ENCODE assay signal across 1 cellular context in genomic region chr5:180353963-180354574, GRCh38.
TF ChIP-seq lines count a peak whose summit lies in the region.

No MANE protein-coding gene starts in this region.

TF ChIP-seq in IMR-90, 13 proteins besides CTCF, POLR2A, EP300 and RAD21 (continued from another document):
- no peak for TF ChIP-seq USF2 (IDR thresholded peaks at IDR 0.05; ENCODE audit: low read depth, low read length)
- TF ChIP-seq ELK1 (IDR thresholded peaks at IDR 0.05; ENCODE audit: borderline replicate concordance, low read depth, low read length), result no peak
- TF ChIP-seq CHD1 (IDR thresholded peaks at IDR 0.05; ENCODE audit: low read depth, low read length), result no peak
